12 cellular contexts compared by ENCODE assay signal in the genomic region with DNA sequence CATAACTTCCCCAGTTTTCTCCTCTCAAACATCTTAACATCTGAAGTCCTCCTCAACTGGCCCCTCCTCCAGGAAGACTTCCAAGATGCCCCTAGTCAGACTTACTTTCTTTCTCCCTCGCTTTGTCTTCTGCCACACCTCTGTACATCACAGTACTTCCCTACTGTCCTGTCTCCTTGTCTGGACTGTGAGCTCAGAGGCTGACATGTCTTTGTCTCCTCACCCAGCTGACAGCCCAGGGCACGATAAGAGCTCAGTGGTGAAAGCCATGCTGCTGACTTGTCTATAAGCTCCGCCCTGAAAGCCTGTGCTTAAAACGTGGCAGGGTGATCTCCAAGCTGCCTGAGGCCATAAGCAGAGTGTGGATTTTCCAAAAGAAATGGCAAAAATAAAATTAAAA. TPM values are rescaled to one million over a fixed set of nuclear protein-coding genes. Genes with fewer than 3 reads are reported as not detected.
DNase-seq lines count a peak whose midpoint lies in the region; ATAC-seq and TF ChIP-seq lines count a peak whose summit lies in the region.
"Had no signal": no experiment of that assay in that cellular context is flagged by ENCODE, and none has a peak within 500 bp of the region (broad histone marks: within the 10 kb centered on the region; RNA-seq: fewer than 3 reads in every experiment).

No MANE protein-coding gene starts in this region.

- no peaks in the 10 kb centered on the region for H3K9me3 Mint-ChIP-seq in activated T-helper 1 cell treated with anti-CD3 and anti-CD28 coated beads, Interleukin-12 subunit alpha, Interleukin-12 subunit beta, Interleukin-2, Interleukin-4 antibody, amounts not matched to agents 30 ng/mL and 10 ng/mL and 1 ng/mL, durations not matched to agents 14 hours and 24 hours and 36 hours

- H3K4me3 Mint-ChIP-seq in activated T-helper 1 cell treated with anti-CD3 and anti-CD28 coated beads, Interleukin-12 subunit alpha, Interleukin-12 subunit beta, Interleukin-2, Interleukin-4 antibody, amounts not matched to agents 30 ng/mL and 10 ng/mL and 1 ng/mL, durations not matched to agents 14 hours and 24 hours and 36 hours = no peak overlapping the region

- no peak overlapping the region for H3K4me3 ChIP-seq in mammary epithelial cell (replicated peaks in 1 of 3; ENCODE audit: insufficient read depth in 1 of 3, low read depth in 2 of 3, low read length in 3 of 3)

- H2AFZ ChIP-seq in mammary epithelial cell (ENCODE audit: low read depth, low read length) = no peak overlapping the region

- H3K27me3 Mint-ChIP-seq in activated T-helper 1 cell treated with anti-CD3 and anti-CD28 coated beads, Interleukin-12 subunit alpha, Interleukin-12 subunit beta, Interleukin-2, Interleukin-4 antibody, amounts not matched to agents 30 ng/mL and 10 ng/mL and 1 ng/mL, durations not matched to agents 14 hours and 24 hours and 36 hours (ENCODE audit: insufficient read depth) = no peaks in the 10 kb centered on the region

- no peak for TF ChIP-seq CTCF in mammary epithelial cell (conservative IDR thresholded peaks at IDR 0.05 in 1 of 2, IDR thresholded peaks at IDR 0.05 in 1 of 2; ENCODE audit: extremely low read depth in 1 of 2, insufficient read depth in 1 of 2, low read depth in 1 of 2, low read length in 2 of 2)

- no peak overlapping the region for H3K27ac ChIP-seq in mammary epithelial cell (ENCODE audit: insufficient read depth, low read depth, low read length)
- H3K27ac ChIP-seq: VCaP had no signal

- dilution Hi-C loops in mammary epithelial cell (cut with HindIII; ENCODE audit: low sequenced_read_pairs) = loop anchor here (10.0 kb wide), 1 partner anchor 228 kb away; no protein-coding TSS in a partner anchor

- no peaks in the 10 kb centered on the region for H4K20me1 ChIP-seq in mammary epithelial cell (ENCODE audit: insufficient read depth, low read length)

- no peak overlapping the region for H3K9ac ChIP-seq in mammary epithelial cell (ENCODE audit: insufficient read depth, low read length)

- ATAC-seq in GM21367 (IDR thresholded peaks at IDR 0.05; ENCODE audit: unreplicated experiment) = no peak
- no peak for ATAC-seq in GM18907 (IDR thresholded peaks at IDR 0.05; ENCODE audit: unreplicated experiment)

- CTCF ChIA-PET in mammary epithelial cell (lab: Charles Lee; ENCODE audit: low non-redundant PET) = no interaction called here

- no peaks in the 10 kb centered on the region for H3K36me3 ChIP-seq in mammary epithelial cell (ENCODE audit: insufficient read depth, low read length)

- no peaks in the 10 kb centered on the region for H3K27me3 ChIP-seq in mammary epithelial cell (ENCODE audit: insufficient read depth, low read length)

- no peaks in the 10 kb centered on the region for H3K36me3 Mint-ChIP-seq in activated T-helper 1 cell treated with anti-CD3 and anti-CD28 coated beads, Interleukin-12 subunit alpha, Interleukin-12 subunit beta, Interleukin-2, Interleukin-4 antibody, amounts not matched to agents 30 ng/mL and 10 ng/mL and 1 ng/mL, durations not matched to agents 14 hours and 24 hours and 36 hours (ENCODE audit: low read depth)

- peaks cover 20% of the 10 kb centered on the region for H3K79me2 ChIP-seq in mammary epithelial cell (ENCODE audit: insufficient read depth, low read length)

- DNase-seq in A172 (ENCODE audit: low spot score) (peak; percentile 67), HUDEP-2 (lab: John Stamatoyannopoulos, UW; ENCODE audit: unreplicated experiment in 76 of 76) (peak in 71 of 76 experiments; percentile 14 to 83 (median 60)), mammary epithelial cell (peak; percentile 56), hepatic stellate cell (ENCODE audit: low spot score) (peak; percentile 82), mucosa of gallbladder (ENCODE audit: low spot score) (no peak)
- no peak for DNase-seq in activated T-helper 1 cell treated with anti-CD3 and anti-CD28 coated beads, Interleukin-12 subunit alpha, Interleukin-12 subunit beta, Interleukin-2, Interleukin-4 antibody, amounts not matched to agents 30 ng/mL and 10 ng/mL and 1 ng/mL, durations not matched to agents 14 hours and 24 hours and 36 hours (ENCODE audit: low spot score)
- DNase-seq: midbrain; stimulated activated CD4-positive, alpha-beta T cell treated with anti-CD3 and anti-CD28 coated beads, Interleukin-15, amount 100 ng/mL, for 24 hours; stimulated activated naive CD4-positive, alpha-beta T cell treated with Interleukin-2 at 50 U/mL for 16 hours had no signal

- 38% methylated on average over 4 of the region's 4 CpGs for WGBS in mammary epithelial cell (ENCODE audit: low coverage, missing lambda C conversion rate)

- H3K4me2 ChIP-seq in mammary epithelial cell (ENCODE audit: insufficient read depth, low read depth, low read length) = peak overlapping the region; percentile 1

- in situ Hi-C loops in mammary epithelial cell (cut with MboI; ENCODE audit: low sequenced_read_pairs in 2 of 2) = no loop called here

- intact Hi-C loops in mammary epithelial cell (cut with micrococcal nuclease) = no loop called here
- intact Hi-C loops in activated T-helper 1 cell treated with anti-CD3 and anti-CD28 coated beads, Interleukin-12 subunit alpha, Interleukin-12 subunit beta, Interleukin-2, Interleukin-4 antibody, amounts not matched to agents 30 ng/mL and 10 ng/mL and 1 ng/mL, durations not matched to agents 14 hours and 24 hours and 36 hours (cut with micrococcal nuclease) = no loop called here

- no peak overlapping the region for H3K27ac Mint-ChIP-seq in activated T-helper 1 cell treated with anti-CD3 and anti-CD28 coated beads, Interleukin-12 subunit alpha, Interleukin-12 subunit beta, Interleukin-2, Interleukin-4 antibody, amounts not matched to agents 30 ng/mL and 10 ng/mL and 1 ng/mL, durations not matched to agents 14 hours and 24 hours and 36 hours

- BruUV-seq in mammary epithelial cell (replicated peaks; lab: Mats Ljungman, UMichigan) = no TSS peak

- no peaks in the 10 kb centered on the region for H3K4me1 Mint-ChIP-seq in activated T-helper 1 cell treated with anti-CD3 and anti-CD28 coated beads, Interleukin-12 subunit alpha, Interleukin-12 subunit beta, Interleukin-2, Interleukin-4 antibody, amounts not matched to agents 30 ng/mL and 10 ng/mL and 1 ng/mL, durations not matched to agents 14 hours and 24 hours and 36 hours (ENCODE audit: low read depth)

- H3K4me1 ChIP-seq in mammary epithelial cell (ENCODE audit: insufficient read depth, low read length) = peaks cover 36% of the 10 kb centered on the region

- H3K9me3 ChIP-seq in mammary epithelial cell (replicated peaks; ENCODE audit: insufficient read depth, low read length) = no peaks in the 10 kb centered on the region

RNA-seq across cellular contexts. Expression of gene SLC25A51, which starts 33.0 kb away (rescaled TPM):
- 52.2 and 53.3 TPM in 2 replicates for total RNA-seq in A172 (2014; rRNA removed; shearing (Covaris generic))
- total RNA-seq in mammary epithelial cell (10 to 100 TPM; 30.0 to 78.0 TPM), mucosa of gallbladder (29.0 TPM)
- 25.0 TPM for polyA plus RNA-seq in mammary epithelial cell
- 25.6 TPM for polyA minus RNA-seq in mammary epithelial cell
- 30.0 and 31.3 TPM in 2 replicates for total RNA-seq in activated T-helper 1 cell treated with anti-CD3 and anti-CD28 coated beads, Interleukin-12 subunit alpha, Interleukin-12 subunit beta, Interleukin-2, Interleukin-4 antibody, amounts not matched to agents 30 ng/mL and 10 ng/mL and 1 ng/mL, durations not matched to agents 14 hours and 24 hours and 36 hours

Comparison
In these comparisons a context has a peak if more than half of its experiments do, and no peak if none do; other contexts are left out.
1. DNase-seq: peak in A172 (single experiment), HUDEP-2 (71 of 76), mammary epithelial cell (single experiment) and hepatic stellate cell (single experiment); none in mucosa of gallbladder (single experiment) and activated T-helper 1 cell treated with anti-CD3 and anti-CD28 coated beads, Interleukin-12 subunit alpha, Interleukin-12 subunit beta, Interleukin-2, Interleukin-4 antibody, amounts not matched to agents 30 ng/mL and 10 ng/mL and 1 ng/mL, durations not matched to agents 14 hours and 24 hours and 36 hours (single experiment).